In the genomic region with DNA sequence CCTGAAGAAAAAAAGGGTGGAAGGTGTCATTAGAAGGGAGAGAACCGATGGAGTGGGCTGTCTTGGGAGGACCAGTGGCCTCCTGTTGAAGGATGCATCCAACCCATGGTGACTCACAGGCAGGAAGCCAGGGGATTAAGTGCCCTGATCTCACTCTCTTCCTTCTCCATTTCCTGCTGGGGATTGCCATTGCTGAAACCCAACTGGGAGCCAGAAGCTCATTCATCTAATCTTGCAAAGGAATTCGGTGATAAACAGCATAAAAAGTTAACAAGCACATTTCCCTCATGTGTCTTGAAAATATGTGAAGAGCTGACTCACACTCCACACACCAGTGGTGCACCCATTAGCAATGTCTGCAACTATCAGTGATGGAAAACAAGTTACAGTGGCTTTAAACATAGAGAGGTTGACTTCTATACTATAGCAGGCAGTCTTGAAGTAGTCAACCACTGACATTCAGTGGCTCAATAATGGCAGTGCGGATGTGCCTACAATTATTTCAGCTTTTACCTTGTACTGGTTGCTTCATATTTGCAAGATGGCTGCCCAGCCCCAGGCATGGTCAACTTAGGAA, we compare ENCODE assay signal across 2 cellular contexts.
TF ChIP-seq lines count a peak whose summit lies in the region.

No MANE protein-coding gene starts in this region.

TF ChIP-seq in H1, 55 proteins besides CTCF, POLR2A, EP300 and RAD21:
- TF ChIP-seq SAP30 (IDR thresholded peaks at IDR 0.05; ENCODE audit: insufficient read depth, insufficient replicate concordance, low read length) = no peak
- TF ChIP-seq JUND (IDR thresholded peaks at IDR 0.05; ENCODE audit: low read length) = 0 out of 2 replicates have a peak, but pooled peaks have one; percentile 25
- no peak for TF ChIP-seq TBP (IDR thresholded peaks at IDR 0.05; ENCODE audit: low read depth, low read length)
- no peak for TF ChIP-seq EZH2 (IDR thresholded peaks at IDR 0.05; ENCODE audit: low read depth, low read length, severe bottlenecking)
- TF ChIP-seq RNF2 (IDR thresholded peaks at IDR 0.05; ENCODE audit: borderline replicate concordance, low read depth, low read length, missing control alignments, poor library complexity, severe bottlenecking) = no peak
- TF ChIP-seq YY1 (IDR thresholded peaks at IDR 0.05; ENCODE audit: low read depth, low read length) = 0 out of 2 replicates have a peak, but pooled peaks have one; percentile 18

TF ChIP-seq in HEK293T, 16 proteins besides CTCF, POLR2A, EP300 and RAD21:
- no peak for TF ChIP-seq ELF4 (IDR thresholded peaks at IDR 0.05)
- no peak for TF ChIP-seq ARNT (IDR thresholded peaks at IDR 0.05)
